ENCODE assay signal across 26 cellular contexts in genomic region chr13:51323824-51324511, GRCh38. TPM values are rescaled to one million over a fixed set of nuclear protein-coding genes. Genes with fewer than 3 reads are reported as not detected.
A peak's percentile ranks its signal among the peaks of the same experiment; 100 is the strongest.
DNase-seq lines count a peak whose midpoint lies in the region; ATAC-seq lines count a peak whose summit lies in the region.
"Had no signal": no experiment of that assay in that cellular context is flagged by ENCODE, and none has a peak within 500 bp of the region (broad histone marks: within the 10 kb centered on the region; RNA-seq: fewer than 3 reads in every experiment).

No MANE protein-coding gene starts in this region.

- H3K79me2 ChIP-seq in mesendoderm (ENCODE audit: control insufficient read depth, insufficient read depth, low read length), result no peaks in the 10 kb centered on the region

- no peak overlapping the region for H2BK5ac ChIP-seq in mesendoderm (ENCODE audit: low read length)

- H3K27me3 ChIP-seq in mesendoderm (ENCODE audit: insufficient read depth, low read length, poor library complexity), result no peaks in the 10 kb centered on the region
- H3K27me3 ChIP-seq: ovary had no signal

- no peak overlapping the region for H4K8ac ChIP-seq in mesendoderm (ENCODE audit: low read depth, low read length)

- H3K56ac ChIP-seq in mesendoderm (ENCODE audit: low read length), result no peak overlapping the region

- DNase-seq in NCI-H1417 (lab: John Stamatoyannopoulos, UW) (peak in 2 of 3 experiments; percentile 24 to 69), NCI-H1417 treated with DMSO at 0.1 percent for 48 hours (lab: John Stamatoyannopoulos, UW) (no peak), SK-MEL-5 (ENCODE audit: low read depth, low spot score) (peak; percentile 51), globus pallidus (ENCODE audit: low spot score) (peak; percentile 17), sciatic nerve (ENCODE audit: low spot score) (no peak), SIG-M5 (lab: John Stamatoyannopoulos, UW) (no peak), mesendoderm (no peak)
- DNase-seq: activated CD4-positive, alpha-beta T cell treated with anti-CD3 and anti-CD28 coated beads, Interleukin-2, amount 10 ng/mL, durations not matched to agents 7 days and 5 days; activated naive CD8-positive, alpha-beta T cell treated with anti-CD3 and anti-CD28 coated beads, Interleukin-2, amount 50 U/mL, for 24 hours; activated T-cell treated with anti-CD3 and anti-CD28 coated beads, Interleukin-2, amount 50 U/mL, for 48 hours; CD4-positive, alpha-beta T cell; GM23248; lower lobe of right lung; NCI-H1105; NCI-H2081; NCI-H446; ovary; right cardiac atrium; stimulated activated naive CD4-positive, alpha-beta T cell treated with Interleukin-2 at 50 U/mL for 16 hours had no signal

- no peak overlapping the region for H3K4me3 ChIP-seq in mesendoderm (ENCODE audit: low read length)
- H3K4me3 ChIP-seq: GM12878, GM23248, lower lobe of right lung, ovary had no signal

- no peak overlapping the region for H3K9ac ChIP-seq in mesendoderm (ENCODE audit: low read length)
- H3K9ac ChIP-seq: GM23248 had no signal

- ATAC-seq in sciatic nerve, result peak; percentile 26
- no peak for ATAC-seq in GM21723 (IDR thresholded peaks at IDR 0.05; ENCODE audit: unreplicated experiment)
- ATAC-seq: activated naive CD8-positive, alpha-beta T cell treated with anti-CD3 and anti-CD28 coated beads, Interleukin-2, amount 50 U/mL, for 24 hours; lower lobe of right lung had no signal

- no peaks in the 10 kb centered on the region for H3K4me1 ChIP-seq in mesendoderm (ENCODE audit: control insufficient read depth, low read depth, low read length)
- H3K4me1 ChIP-seq: lower lobe of right lung had no signal

- no peak overlapping the region for H3K23ac ChIP-seq in mesendoderm (ENCODE audit: low read length)

- in situ Hi-C loops in SK-MEL-5 (cut with HindIII; ENCODE audit: low pct_unique_long_range_greater_than_20kb, low sequenced_read_pairs), result no loop called here

- no peaks in the 10 kb centered on the region for H3K36me3 ChIP-seq in mesendoderm (ENCODE audit: control insufficient read depth, insufficient read depth, low read length)
- H3K36me3 ChIP-seq: lower lobe of right lung, ovary had no signal

- no peak overlapping the region for H3K4me2 ChIP-seq in mesendoderm (ENCODE audit: low read length)

- no peak overlapping the region for H3K18ac ChIP-seq in mesendoderm (ENCODE audit: low read length)

- no peak overlapping the region for H2AK5ac ChIP-seq in mesendoderm (ENCODE audit: low read length)

- no peak overlapping the region for H2BK120ac ChIP-seq in mesendoderm (ENCODE audit: low read depth, low read length)

- H2BK15ac ChIP-seq in mesendoderm (replicated peaks; ENCODE audit: low read depth), result no peak overlapping the region

- intact Hi-C loops in sciatic nerve (cut with DNase I), result no loop called here

- H3K79me1 ChIP-seq in mesendoderm (ENCODE audit: low read length), result no peaks in the 10 kb centered on the region

- no peak overlapping the region for H3K27ac ChIP-seq in mesendoderm (ENCODE audit: low read depth, low read length)
- H3K27ac ChIP-seq: epithelial cell of prostate, GM23248, lower lobe of right lung, ovary had no signal

- no peak overlapping the region for H3K4ac ChIP-seq in mesendoderm (ENCODE audit: low read depth, low read length)

- H4K5ac ChIP-seq in mesendoderm (ENCODE audit: low read length), result no peak overlapping the region

- no CpG with 5 or more reads among the region's 5 CpGs for WGBS in mesendoderm (ENCODE audit: extremely low coverage, insufficient coverage, low lambda C conversion rate)

RNA-seq across cellular contexts. Expression of gene SERPINE3, which starts 15.5 kb away (rescaled TPM):
- not detected in 2 replicates for total RNA-seq in SK-MEL-5 (2014; rRNA removed; shearing (Covaris generic))
- polyA plus RNA-seq in SK-MEL-5 (2015; cell fraction: cytosol; rRNA removed), result 0.26 TPM in 1 of 2 replicates, not detected in the other
- polyA plus RNA-seq in SK-MEL-5 (2015; cell fraction: nucleus; rRNA removed), result not detected in 2 replicates
- 0.31 TPM for total RNA-seq in sciatic nerve
- polyA plus RNA-seq in mesendoderm (2013, experiment 1 of 2), result 0.03 TPM
- polyA plus RNA-seq in mesendoderm (2013, experiment 2 of 2), result not detected
- total RNA-seq: A172; activated CD4-positive, alpha-beta T cell treated with anti-CD3 and anti-CD28 coated beads, Interleukin-2, amount 10 ng/mL, durations not matched to agents 7 days and 5 days; CD4-positive, alpha-beta T cell; GM12878; GM23248; LHCN-M2; lower lobe of right lung; mucosa of gallbladder; right cardiac atrium had no signal
- polyA plus RNA-seq: keratinocyte, ovary, right cardiac atrium had no signal

Comparison
In these comparisons a context has a peak if more than half of its experiments do, and no peak if none do; other contexts are left out.
1. DNase-seq: peak in NCI-H1417 (2 of 3), SK-MEL-5 (single experiment) and globus pallidus (single experiment); none in NCI-H1417 treated with DMSO at 0.1 percent for 48 hours (single experiment), sciatic nerve (single experiment), SIG-M5 (single experiment) and mesendoderm (single experiment).